ENCODE assay signal across 20 cellular contexts in genomic region chr6:146788115-146788514, GRCh38.
DNase-seq lines count a peak whose midpoint lies in the region; ATAC-seq, FAIRE-seq and TF ChIP-seq lines count a peak whose summit lies in the region.
"Had no signal": no experiment of that assay in that cellular context is flagged by ENCODE, and none has a peak within 500 bp of the region (broad histone marks: within the 10 kb centered on the region; RNA-seq: fewer than 3 reads in every experiment).

No MANE protein-coding gene starts in this region.

- no peak overlapping the region for H3K4me3 Mint-ChIP-seq in activated CD4-positive, alpha-beta T cell treated with anti-CD3 and anti-CD28 coated beads for 36 hours
- no peak overlapping the region for H3K4me3 Mint-ChIP-seq in mesothelial cell of epicardium
- H3K4me3 Mint-ChIP-seq: CD8-positive, alpha-beta T cell; IgD-negative memory B cell had no signal

- in situ Hi-C loops in GM13976 (cut with MboI; ENCODE audit: low sequenced_read_pairs, unreplicated experiment), result no loop called here
- in situ Hi-C loops in HAP-1 (cut with MboI; ENCODE audit: low sequenced_read_pairs), result no loop called here

- H3K9me3 ChIP-seq in A673 (ENCODE audit: low read depth, low read length, poor library complexity, severe bottlenecking), result no peaks in the 10 kb centered on the region
- H3K9me3 ChIP-seq in HAP-1, result no peaks in the 10 kb centered on the region

- H3K4me3 ChIP-seq in bronchial epithelial cell (ENCODE audit: low read depth, low read length), result no peak overlapping the region
- H3K4me3 ChIP-seq in A673 (ENCODE audit: low read depth, low read length, poor library complexity, severe bottlenecking), result no peak overlapping the region
- no peak overlapping the region for H3K4me3 ChIP-seq in HAP-1
- H3K4me3 ChIP-seq: BLaER1 had no signal

- CTCF ChIA-PET in activated CD4-positive, alpha-beta T cell treated with anti-CD3 and anti-CD28 coated beads for 36 hours (lab: Charles Lee), result no interaction called here
- CTCF ChIA-PET in A673 (lab: Charles Lee), result no interaction called here

- H3K36me3 ChIP-seq in bronchial epithelial cell (ENCODE audit: control insufficient read depth, insufficient read depth, low read length) (no peaks in the 10 kb centered on the region), A673 (ENCODE audit: insufficient read depth, low read length, poor library complexity, severe bottlenecking) (no peaks in the 10 kb centered on the region), HAP-1 (replicated peaks) (no peaks in the 10 kb centered on the region)
- H3K36me3 ChIP-seq: BLaER1 had no signal

- H3K4me1 Mint-ChIP-seq in activated CD4-positive, alpha-beta T cell treated with anti-CD3 and anti-CD28 coated beads for 36 hours, result no peaks in the 10 kb centered on the region
- H3K4me1 Mint-ChIP-seq in mesothelial cell of epicardium, result peaks cover 4% of the 10 kb centered on the region
- H3K4me1 Mint-ChIP-seq: IgD-negative memory B cell had no signal

- no peak overlapping the region for H3K27ac ChIP-seq in A673 (ENCODE audit: low read depth, low read length, poor library complexity, severe bottlenecking)
- H3K27ac ChIP-seq: 22Rv1, BLaER1 had no signal

- no peaks in the 10 kb centered on the region for H3K36me3 Mint-ChIP-seq in activated CD4-positive, alpha-beta T cell treated with anti-CD3 and anti-CD28 coated beads for 36 hours (ENCODE audit: low read depth)
- H3K36me3 Mint-ChIP-seq in mesothelial cell of epicardium, result peaks cover 5% of the 10 kb centered on the region
- H3K36me3 Mint-ChIP-seq: CD8-positive, alpha-beta T cell; IgD-negative memory B cell had no signal

- DNase-seq in activated CD4-positive, alpha-beta T cell treated with anti-CD3 and anti-CD28 coated beads for 36 hours, result no peak
- no peak for DNase-seq in activated CD4-positive, alpha-beta T cell treated with anti-CD3 and anti-CD28 coated beads for 4 hours
- DNase-seq in bronchial epithelial cell (ENCODE audit: low read depth), result no peak
- DNase-seq in mesothelial cell of epicardium (ENCODE audit: low spot score in 2 of 2, unreplicated experiment in 2 of 2), result no peak
- DNase-seq in GM13976 (ENCODE audit: low spot score), result no peak
- no peak for DNase-seq in COLO829 (ENCODE audit: low spot score)
- DNase-seq in A673 (ENCODE audit: low spot score), result no peak
- no peak for DNase-seq in HAP-1 (ENCODE audit: low spot score in 2 of 2)
- DNase-seq: CD8-positive, alpha-beta T cell; DND-41; GDM1; GOT3; NCI-H187 treated with DMSO at 0.1 percent for 48 hours; NCI-H69; SHP77 treated with DMSO at 0.1 percent for 48 hours had no signal

- H3K27me3 ChIP-seq in bronchial epithelial cell (ENCODE audit: control insufficient read depth, insufficient read depth, low read length) (no peaks in the 10 kb centered on the region), A673 (replicated peaks; ENCODE audit: insufficient read depth, low read depth, low read length, poor library complexity) (no peaks in the 10 kb centered on the region), HAP-1 (ENCODE audit: low read depth) (peaks cover 5% of the 10 kb centered on the region; the same call in 1 of the 2 replicates)
- H3K27me3 ChIP-seq: BLaER1 had no signal

- no peak overlapping the region for H3K27ac Mint-ChIP-seq in activated CD4-positive, alpha-beta T cell treated with anti-CD3 and anti-CD28 coated beads for 36 hours
- peak overlapping the region; percentile 3 for H3K27ac Mint-ChIP-seq in mesothelial cell of epicardium
- H3K27ac Mint-ChIP-seq: CD8-positive, alpha-beta T cell; IgD-negative memory B cell had no signal

- no TSS peak for BruUV-seq in A673 (replicated peaks; lab: Mats Ljungman, UMichigan)

- H3K4me1 ChIP-seq in A673 (ENCODE audit: insufficient read depth, low read length, poor library complexity, severe bottlenecking) (no peaks in the 10 kb centered on the region), HAP-1 (no peaks in the 10 kb centered on the region)
- H3K4me1 ChIP-seq: BLaER1 had no signal

- FAIRE-seq in bronchial epithelial cell (lab: Jason Lieb, UNC), result peak; percentile 13
- FAIRE-seq: GM12892 had no signal

- POLR2A ChIA-PET in activated CD4-positive, alpha-beta T cell treated with anti-CD3 and anti-CD28 coated beads for 36 hours (lab: Charles Lee), result no interaction called here
- POLR2A ChIA-PET in A673 (lab: Charles Lee; ENCODE audit: low non-redundant PET), result no interaction called here

- intact Hi-C loops in activated CD4-positive, alpha-beta T cell treated with anti-CD3 and anti-CD28 coated beads for 36 hours (cut with DNase I, micrococcal nuclease), result loop anchor here in 1 of 2 experiments (10.0 kb wide), 1 partner anchor 853 kb away; no protein-coding TSS in a partner anchor
- intact Hi-C loops in A673 (cut with micrococcal nuclease; ENCODE audit: unreplicated experiment), result no loop called here

- peaks cover 5% of the 10 kb centered on the region for H3K9me3 Mint-ChIP-seq in activated CD4-positive, alpha-beta T cell treated with anti-CD3 and anti-CD28 coated beads for 36 hours (ENCODE audit: low read depth)
- peaks cover 8% of the 10 kb centered on the region for H3K9me3 Mint-ChIP-seq in mesothelial cell of epicardium
- H3K9me3 Mint-ChIP-seq: CD8-positive, alpha-beta T cell had no signal

- TF ChIP-seq CTCF in bronchial epithelial cell (IDR thresholded peaks at IDR 0.05; ENCODE audit: insufficient read depth, low read length, severe bottlenecking) (no peak), mesothelial cell of epicardium (IDR thresholded peaks at IDR 0.05; ENCODE audit: unreplicated experiment) (no peak), GM13976 (IDR thresholded peaks at IDR 0.05; ENCODE audit: borderline replicate concordance, control extremely low read depth, extremely low read depth, insufficient read depth, missing control alignments) (no peak), A673 (conservative IDR thresholded peaks at IDR 0.05; ENCODE audit: low read depth, low read length) (no peak)

- ATAC-seq in activated CD4-positive, alpha-beta T cell treated with anti-CD3 and anti-CD28 coated beads for 36 hours, result peak; percentile 55
- ATAC-seq: CD8-positive, alpha-beta T cell; SK-N-SH treated with all-trans-retinoic acid at 6 μM for 48 hours had no signal

- H3K27me3 Mint-ChIP-seq in activated CD4-positive, alpha-beta T cell treated with anti-CD3 and anti-CD28 coated beads for 36 hours, result peaks cover 2% of the 10 kb centered on the region
- no peaks in the 10 kb centered on the region for H3K27me3 Mint-ChIP-seq in mesothelial cell of epicardium (ENCODE audit: low read depth)
- H3K27me3 Mint-ChIP-seq: IgD-negative memory B cell had no signal
